34 cellular contexts compared by ENCODE assay signal in the genomic region with DNA sequence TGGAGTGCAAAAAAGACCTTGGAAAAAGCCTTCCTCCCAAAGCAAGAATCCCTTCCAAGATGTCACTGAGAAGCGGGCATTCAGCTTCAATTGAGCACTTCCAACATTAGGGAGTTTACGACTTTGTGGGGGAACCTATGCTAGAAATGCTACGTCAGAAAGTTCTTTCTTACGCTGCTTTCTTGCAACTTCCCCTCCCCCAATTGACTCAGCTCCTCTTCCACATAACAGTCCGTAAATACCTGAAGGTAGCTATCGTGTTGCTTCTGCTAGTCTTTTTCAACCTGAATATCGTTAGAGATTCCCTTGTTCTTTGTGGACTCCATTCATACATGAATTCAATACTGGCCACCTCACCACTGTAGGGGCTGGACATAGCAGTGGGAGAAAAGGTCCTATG. TPM values are rescaled to one million over a fixed set of nuclear protein-coding genes. Genes with fewer than 3 reads are reported as not detected.
"Had no signal": no experiment of that assay in that cellular context is flagged by ENCODE, and none has a peak within 500 bp of the region (broad histone marks: within the 10 kb centered on the region; RNA-seq: fewer than 3 reads in every experiment).

No MANE protein-coding gene starts in this region.

- H3K36me3 Mint-ChIP-seq: activated CD8-positive, alpha-beta memory T cell treated with anti-CD3 and anti-CD28 coated beads, Interleukin-2, amount 10 ng/mL, durations not matched to agents 7 days and 5 days; activated naive CD8-positive, alpha-beta T cell treated with anti-CD3 and anti-CD28 coated beads for 36 hours had no signal

- H3K36me3 ChIP-seq: adrenal gland, gastrocnemius medialis had no signal

- H3K27me3 ChIP-seq: adrenal gland, body of pancreas, esophagus muscularis mucosa, foreskin keratinocyte, gastrocnemius medialis, heart left ventricle had no signal

- H3K9me3 Mint-ChIP-seq: activated CD4-positive, alpha-beta memory T cell treated with anti-CD3 and anti-CD28 coated beads for 36 hours; activated naive CD4-positive, alpha-beta T cell treated with anti-CD3 and anti-CD28 coated beads for 36 hours; activated naive CD4-positive, alpha-beta T cell treated with anti-CD3 and anti-CD28 coated beads, Interleukin-2, amount 50 U/mL, for 24 hours; activated naive CD8-positive, alpha-beta T cell treated with anti-CD3 and anti-CD28 coated beads for 36 hours; activated naive CD8-positive, alpha-beta T cell treated with anti-CD3 and anti-CD28 coated beads, Interleukin-2, amount 50 U/mL, for 24 hours; activated T-helper 1 cell treated with anti-CD3 and anti-CD28 coated beads, Interleukin-12 subunit alpha, Interleukin-12 subunit beta, Interleukin-2, Interleukin-4 antibody, amounts not matched to agents 30 ng/mL and 10 ng/mL and 1 ng/mL, durations not matched to agents 14 hours and 24 hours and 36 hours; activated T-helper 2 cell treated with anti-CD3 and anti-CD28 coated beads, Interferon-gamma antibody, Interleukin-2, Interleukin-4, amounts not matched to agents 10 μg/mL and 5 μg/mL and 100 μg/mL, durations not matched to agents 14 hours and 24 hours and 36 hours; effector memory CD8-positive, alpha-beta T cell had no signal

- H3K9me3 ChIP-seq: adrenal gland, body of pancreas, esophagus muscularis mucosa, gastrocnemius medialis, heart left ventricle had no signal

- ATAC-seq: activated CD8-positive, alpha-beta memory T cell treated with anti-CD3 and anti-CD28 coated beads, Interleukin-2, amount 10 ng/mL, durations not matched to agents 7 days and 5 days; activated CD8-positive, alpha-beta T cell treated with anti-CD3 and anti-CD28 coated beads, Interleukin-2, amount 10 ng/mL, durations not matched to agents 7 days and 5 days; activated naive CD8-positive, alpha-beta T cell treated with anti-CD3 and anti-CD28 coated beads, Interleukin-2, amount 50 U/mL, for 24 hours; body of pancreas; effector memory CD8-positive, alpha-beta T cell; foreskin keratinocyte; gastrocnemius medialis; heart left ventricle had no signal

- DNase-seq: activated CD4-positive, alpha-beta memory T cell treated with anti-CD3 and anti-CD28 coated beads for 36 hours; activated CD4-positive, alpha-beta T cell treated with anti-CD3 and anti-CD28 coated beads for 1 hour; activated CD4-positive, alpha-beta T cell treated with anti-CD3 and anti-CD28 coated beads for 48 hours; activated CD8-positive, alpha-beta memory T cell treated with anti-CD3 and anti-CD28 coated beads, Interleukin-2, amount 10 ng/mL, durations not matched to agents 7 days and 5 days; activated CD8-positive, alpha-beta memory T cell treated with anti-CD3 and anti-CD28 coated beads, Interleukin-2, amount 50 U/mL, for 4 hours; activated CD8-positive, alpha-beta T cell treated with anti-CD3 and anti-CD28 coated beads, Interleukin-2, amount 10 ng/mL, durations not matched to agents 7 days and 5 days; activated effector memory CD4-positive, alpha-beta T cell treated with anti-CD3 and anti-CD28 coated beads, Interleukin-2, amount 50 U/mL, for 16 hours; activated naive CD4-positive, alpha-beta T cell treated with anti-CD3 and anti-CD28 coated beads for 36 hours; activated naive CD8-positive, alpha-beta T cell treated with anti-CD3 and anti-CD28 coated beads for 36 hours; activated naive CD8-positive, alpha-beta T cell treated with anti-CD3 and anti-CD28 coated beads, Interleukin-2, amount 50 U/mL, for 24 hours; activated T-cell treated with anti-CD3 and anti-CD28 coated beads, Interleukin-2, amount 50 U/mL, for 1 hour; activated T-cell treated with anti-CD3 and anti-CD28 coated beads, Interleukin-2, amount 50 U/mL, for 48 hours; adrenal gland; amygdala; aorta; body of pancreas; cortex of kidney; dermis blood vessel endothelial cell; effector CD4-positive, alpha-beta T cell; effector memory CD8-positive, alpha-beta T cell; erythroblast; foreskin keratinocyte; gastrocnemius medialis; glutamatergic neuron; heart left ventricle; T-helper 2 cell had no signal

- H3K27ac ChIP-seq: adrenal gland, body of pancreas, esophagus muscularis mucosa, foreskin keratinocyte, gastrocnemius medialis, heart left ventricle had no signal

- H3K27ac Mint-ChIP-seq: activated CD4-positive, alpha-beta memory T cell treated with anti-CD3 and anti-CD28 coated beads for 36 hours; activated CD8-positive, alpha-beta memory T cell treated with anti-CD3 and anti-CD28 coated beads, Interleukin-2, amount 10 ng/mL, durations not matched to agents 7 days and 5 days; activated CD8-positive, alpha-beta T cell treated with anti-CD3 and anti-CD28 coated beads, Interleukin-2, amount 10 ng/mL, durations not matched to agents 7 days and 5 days; activated naive CD4-positive, alpha-beta T cell treated with anti-CD3 and anti-CD28 coated beads for 36 hours; activated naive CD4-positive, alpha-beta T cell treated with anti-CD3 and anti-CD28 coated beads, Interleukin-2, amount 50 U/mL, for 24 hours; activated naive CD8-positive, alpha-beta T cell treated with anti-CD3 and anti-CD28 coated beads for 36 hours; activated naive CD8-positive, alpha-beta T cell treated with anti-CD3 and anti-CD28 coated beads, Interleukin-2, amount 50 U/mL, for 24 hours; activated T-helper 1 cell treated with anti-CD3 and anti-CD28 coated beads, Interleukin-12 subunit alpha, Interleukin-12 subunit beta, Interleukin-2, Interleukin-4 antibody, amounts not matched to agents 30 ng/mL and 10 ng/mL and 1 ng/mL, durations not matched to agents 14 hours and 24 hours and 36 hours; activated T-helper 2 cell treated with anti-CD3 and anti-CD28 coated beads, Interferon-gamma antibody, Interleukin-2, Interleukin-4, amounts not matched to agents 10 μg/mL and 5 μg/mL and 100 μg/mL, durations not matched to agents 14 hours and 24 hours and 36 hours; effector memory CD8-positive, alpha-beta T cell had no signal

- H3K4me3 Mint-ChIP-seq: activated CD4-positive, alpha-beta memory T cell treated with anti-CD3 and anti-CD28 coated beads for 36 hours; activated CD8-positive, alpha-beta memory T cell treated with anti-CD3 and anti-CD28 coated beads, Interleukin-2, amount 10 ng/mL, durations not matched to agents 7 days and 5 days; activated CD8-positive, alpha-beta T cell treated with anti-CD3 and anti-CD28 coated beads, Interleukin-2, amount 10 ng/mL, durations not matched to agents 7 days and 5 days; activated naive CD4-positive, alpha-beta T cell treated with anti-CD3 and anti-CD28 coated beads for 36 hours; activated naive CD4-positive, alpha-beta T cell treated with anti-CD3 and anti-CD28 coated beads, Interleukin-2, amount 50 U/mL, for 24 hours; activated naive CD8-positive, alpha-beta T cell treated with anti-CD3 and anti-CD28 coated beads for 36 hours; activated naive CD8-positive, alpha-beta T cell treated with anti-CD3 and anti-CD28 coated beads, Interleukin-2, amount 50 U/mL, for 24 hours; activated T-helper 1 cell treated with anti-CD3 and anti-CD28 coated beads, Interleukin-12 subunit alpha, Interleukin-12 subunit beta, Interleukin-2, Interleukin-4 antibody, amounts not matched to agents 30 ng/mL and 10 ng/mL and 1 ng/mL, durations not matched to agents 14 hours and 24 hours and 36 hours; effector memory CD8-positive, alpha-beta T cell had no signal

- H3K27me3 Mint-ChIP-seq: activated naive CD4-positive, alpha-beta T cell treated with anti-CD3 and anti-CD28 coated beads, Interleukin-2, amount 50 U/mL, for 24 hours; activated naive CD8-positive, alpha-beta T cell treated with anti-CD3 and anti-CD28 coated beads for 36 hours; activated naive CD8-positive, alpha-beta T cell treated with anti-CD3 and anti-CD28 coated beads, Interleukin-2, amount 50 U/mL, for 24 hours; effector memory CD8-positive, alpha-beta T cell had no signal

- FAIRE-seq: colon had no signal

- H3K4me1 ChIP-seq: adrenal gland, body of pancreas, foreskin keratinocyte, gastrocnemius medialis had no signal

- H3K4me1 Mint-ChIP-seq: activated naive CD4-positive, alpha-beta T cell treated with anti-CD3 and anti-CD28 coated beads, Interleukin-2, amount 50 U/mL, for 24 hours had no signal

- H3K4me3 ChIP-seq: adrenal gland, body of pancreas, esophagus muscularis mucosa, gastrocnemius medialis, heart left ventricle had no signal

RNA-seq across cellular contexts. Expression of gene VSIG10L2, which starts 47.0 kb away (rescaled TPM):
- total RNA-seq: activated CD4-positive, alpha-beta memory T cell treated with anti-CD3 and anti-CD28 coated beads for 36 hours; activated CD8-positive, alpha-beta memory T cell treated with anti-CD3 and anti-CD28 coated beads for 36 hours; activated CD8-positive, alpha-beta memory T cell treated with anti-CD3 and anti-CD28 coated beads, Interleukin-2, amount 10 ng/mL, durations not matched to agents 7 days and 5 days; activated CD8-positive, alpha-beta T cell treated with anti-CD3 and anti-CD28 coated beads, Interleukin-2, amount 10 ng/mL, durations not matched to agents 7 days and 5 days; activated naive CD4-positive, alpha-beta T cell treated with anti-CD3 and anti-CD28 coated beads for 36 hours; activated naive CD8-positive, alpha-beta T cell treated with anti-CD3 and anti-CD28 coated beads for 36 hours; activated T-helper 1 cell treated with anti-CD3 and anti-CD28 coated beads, Interleukin-12 subunit alpha, Interleukin-12 subunit beta, Interleukin-2, Interleukin-4 antibody, amounts not matched to agents 30 ng/mL and 10 ng/mL and 1 ng/mL, durations not matched to agents 14 hours and 24 hours and 36 hours; activated T-helper 2 cell treated with anti-CD3 and anti-CD28 coated beads, Interferon-gamma antibody, Interleukin-2, Interleukin-4, amounts not matched to agents 10 μg/mL and 5 μg/mL and 100 μg/mL, durations not matched to agents 14 hours and 24 hours and 36 hours; adrenal gland; body of pancreas; chondrocyte; dermis blood vessel endothelial cell; foreskin keratinocyte; T-helper 1 cell treated with Interleukin-12 subunit alpha and Interleukin-12 subunit beta and Interleukin-4 antibody, amounts not matched to agents 30 ng/mL and 1 ng/mL, for 36 hours had no signal
- polyA plus RNA-seq: aorta had no signal
